Comparison of ENCODE assay signal across 8 cellular contexts in genomic region chr19:3607398-3608078, GRCh38. TPM values are rescaled to one million over a fixed set of nuclear protein-coding genes. Genes with fewer than 3 reads are reported as not detected.
DNase-seq lines count a peak whose midpoint lies in the region; ATAC-seq and TF ChIP-seq lines count a peak whose summit lies in the region.

No MANE protein-coding gene starts in this region.

- intact Hi-C loops in left ventricle myocardium superior (cut with micrococcal nuclease): no loop called here

- DNase-seq in EH (ENCODE audit: low read depth): peak; percentile 34
- DNase-seq in UCSD-AML1 (lab: John Stamatoyannopoulos, UW; ENCODE audit: unreplicated experiment): peak; percentile 84
- DNase-seq in left ventricle myocardium superior: peak; percentile 68
- DNase-seq in retinal pigment epithelial cell (ENCODE audit: low read depth): no peak
- DNase-seq in stimulated activated CD4-positive, alpha-beta T cell treated with anti-CD3 and anti-CD28 coated beads, Interleukin-1b, Interleukin-23, amount 100 ng/mL, for 48 hours: no peak
- DNase-seq in activated T-cell treated with anti-CD3 and anti-CD28 coated beads, Interleukin-2, amount 50 U/mL, for 48 hours: no peak

- TF ChIP-seq CTCF in retinal pigment epithelial cell (conservative IDR thresholded peaks at IDR 0.05; ENCODE audit: low read depth, low read length): no peak

- ATAC-seq in left ventricle myocardium superior: peak; percentile 65
- ATAC-seq in HG02623 (IDR thresholded peaks at IDR 0.05; ENCODE audit: unreplicated experiment): no peak
- ATAC-seq in GM21381 (IDR thresholded peaks at IDR 0.05; ENCODE audit: unreplicated experiment): no peak

- H3K4me3 ChIP-seq in retinal pigment epithelial cell (ENCODE audit: low read length): peak overlapping the region; percentile 44

RNA-seq across cellular contexts. Expression of gene TBXA2R, which starts 0.9 kb away (rescaled TPM):
- 2.0 TPM for total RNA-seq in left ventricle myocardium superior

RNA-seq across cellular contexts. Expression of gene CACTIN, which starts 19.1 kb away (rescaled TPM):
- 13.5 TPM for total RNA-seq in left ventricle myocardium superior

RNA-seq across cellular contexts. Expression of gene GIPC3, which starts 22.3 kb away (rescaled TPM):
- 1.9 TPM for total RNA-seq in left ventricle myocardium superior

RNA-seq across cellular contexts. Expression of gene HMG20B, which starts 34.8 kb away (rescaled TPM):
- 36.9 TPM for total RNA-seq in left ventricle myocardium superior

RNA-seq across cellular contexts. Expression of gene MFSD12, which starts 50.2 kb away (rescaled TPM):
- total RNA-seq in left ventricle myocardium superior: 21.8 TPM

Comparison
In these comparisons a context has a peak if more than half of its experiments do, and no peak if none do; other contexts are left out.
1. DNase-seq: peak in EH (single experiment), UCSD-AML1 (single experiment) and left ventricle myocardium superior (single experiment); none in retinal pigment epithelial cell (single experiment), stimulated activated CD4-positive, alpha-beta T cell treated with anti-CD3 and anti-CD28 coated beads, Interleukin-1b, Interleukin-23, amount 100 ng/mL, for 48 hours (single experiment) and activated T-cell treated with anti-CD3 and anti-CD28 coated beads, Interleukin-2, amount 50 U/mL, for 48 hours (0 of 2).